Comparison of ENCODE assay signal across 15 cellular contexts in genomic region chr16:68000024-68000423, GRCh38. TPM values are rescaled to one million over a fixed set of nuclear protein-coding genes. Genes with fewer than 3 reads are reported as not detected.
DNase-seq lines count a peak whose midpoint lies in the region; ATAC-seq, FAIRE-seq and TF ChIP-seq lines count a peak whose summit lies in the region.
"Had no signal": no experiment of that assay in that cellular context is flagged by ENCODE, and none has a peak within 500 bp of the region (broad histone marks: within the 10 kb centered on the region; RNA-seq: fewer than 3 reads in every experiment).

No MANE protein-coding gene starts in this region.

- CTCF ChIA-PET in K562 (lab: Yijun Ruan, JAX; ENCODE audit: low intra/inter-chr PET ratio) = no interaction called here

- ATAC-seq in K562 = peak; percentile 32
- no peak for ATAC-seq in GM19463 (IDR thresholded peaks at IDR 0.05; ENCODE audit: unreplicated experiment)
- ATAC-seq in HG03108 (IDR thresholded peaks at IDR 0.05; ENCODE audit: unreplicated experiment) = no peak

- H3K79me2 ChIP-seq in K562 (ENCODE audit: control insufficient read depth, insufficient read depth, low read length) = no peaks in the 10 kb centered on the region

- FAIRE-seq in K562 (lab: Jason Lieb, UNC) = no peak
- FAIRE-seq: GM18507, HTR-8/SVneo had no signal

- no peak for TF ChIP-seq RAD21 in K562 (CRISPR knock-in tag; conservative IDR thresholded peaks at IDR 0.05 in 1 of 2, IDR thresholded peaks at IDR 0.05 in 1 of 2)

- POLR2A ChIA-PET in K562 (lab: Yijun Ruan, JAX) = interaction anchor here (0.5 to 1.0 kb wide), 6 partner anchors 12 to 48 kb away, joined by 3 read pairs; partner anchors contain the start of genes DDX28 and DUS2

- H3K27me3 ChIP-seq in K562 (ENCODE audit: control insufficient read depth in 2 of 2, insufficient read depth in 2 of 2, low read length in 2 of 2) (no peaks in the 10 kb centered on the region), muscle layer of colon (ENCODE audit: control insufficient read depth in 1 of 2, insufficient read depth in 2 of 2, low read length in 2 of 2) (no peaks in the 10 kb centered on the region)

- no peak for TF ChIP-seq EP300 in K562 (IDR thresholded peaks at IDR 0.05; ENCODE audit: low read length)

- peak overlapping the region; percentile 40; the same call in 1 of the 2 replicates for H3K4me2 ChIP-seq in K562 (ENCODE audit: insufficient read depth, low read length)

- no TSS peak for BruUV-seq in K562 (replicated peaks; lab: Mats Ljungman, UMichigan)

- H3K4me3 ChIP-seq in K562 (no peak overlapping the region), muscle layer of colon (ENCODE audit: low read depth in 1 of 2, low read length in 2 of 2) (no peak overlapping the region)

- WGBS in K562 (ENCODE audit: insufficient coverage, low coverage, missing lambda C conversion rate) = 44% methylated on average over 3 of the region's 3 CpGs

- DNase-seq in CD1c-positive myeloid dendritic cell (ENCODE audit: extremely low spot score) (peak; percentile 71), MV-4-11 (lab: John Stamatoyannopoulos, UW) (peak; percentile 28), K562 (ENCODE audit: extremely low read depth in 1 of 4, low spot score in 3 of 4) (no peak), anterior cingulate cortex (lab: John Stamatoyannopoulos, UW) (no peak)
- no peak for DNase-seq in activated CD4-positive, CD25-positive, alpha-beta regulatory T cell treated with anti-CD3 and anti-CD28 coated beads, Interleukin-2, amount 50 U/mL, for 72 hours
- DNase-seq: foreskin melanocyte, HCEC 1CT, NCI-H524 had no signal

- peak overlapping the region; percentile 73; the same call in 1 of the 2 replicates for H2AFZ ChIP-seq in K562 (ENCODE audit: low read depth, low read length)

- no peak for TF ChIP-seq POLR2A in K562 (conservative IDR thresholded peaks at IDR 0.05)

- intact Hi-C loops in K562 (cut with micrococcal nuclease) = no loop called here

- no peaks in the 10 kb centered on the region for H3K9me1 ChIP-seq in K562 (ENCODE audit: control insufficient read depth, insufficient read depth, low read length)

- no peaks in the 10 kb centered on the region for H4K20me1 ChIP-seq in K562 (replicated peaks; ENCODE audit: control insufficient read depth, insufficient read depth, low read length)

- in situ Hi-C loops in K562 (cut with MboI) = no loop called here

- H3K9me3 ChIP-seq in K562 (replicated peaks; ENCODE audit: control insufficient read depth, insufficient read depth, low read depth, low read length) (no peaks in the 10 kb centered on the region), muscle layer of colon (ENCODE audit: low read length) (no peaks in the 10 kb centered on the region)

- TF ChIP-seq CTCF in K562 (IDR thresholded peaks at IDR 0.05 in 2 of 3, conservative IDR thresholded peaks at IDR 0.05 in 1 of 3; ENCODE audit: insufficient read depth in 2 of 3, low read depth in 1 of 3, low read length in 3 of 3) = no peak

- H3K9ac ChIP-seq in K562 (ENCODE audit: insufficient read depth in 1 of 2, low read depth in 2 of 2, low read length in 2 of 2) (no peak overlapping the region), muscle layer of colon (ENCODE audit: low read length) (no peak overlapping the region)

- H3K36me3 ChIP-seq in K562 (ENCODE audit: control insufficient read depth, insufficient read depth, low read length) = no peaks in the 10 kb centered on the region
- H3K36me3 ChIP-seq in muscle layer of colon (ENCODE audit: insufficient read depth, low read length) = no peaks in the 10 kb centered on the region

- H3K4me1 ChIP-seq in K562 (replicated peaks in 1 of 2; ENCODE audit: control insufficient read depth in 2 of 2, insufficient read depth in 2 of 2, low read length in 2 of 2) = peaks cover 16 to 19% of the 10 kb centered on the region in 2 experiments
- H3K4me1 ChIP-seq in muscle layer of colon (ENCODE audit: insufficient read depth, low read length) = no peaks in the 10 kb centered on the region

- H3K27ac ChIP-seq in K562 (ENCODE audit: extremely low read depth, low read depth, low read length) = 0 out of 3 replicates have a peak overlapping the region, but pooled peaks have one; percentile 35
- peak overlapping the region; percentile 10 for H3K27ac ChIP-seq in muscle layer of colon (ENCODE audit: low read depth, low read length)
- H3K27ac ChIP-seq: VCaP had no signal

RNA-seq across cellular contexts. Expression of gene DPEP2, which starts 0.7 kb away (rescaled TPM):
- total RNA-seq in K562 (2011; cell fraction: chromatin; rRNA removed; ENCODE audit: low replicate concordance) = 2.4 and 7.0 TPM in 2 replicates
- total RNA-seq in K562 (2011; cell fraction: nucleolus; rRNA removed) = 3.7 and 4.3 TPM in 2 replicates
- 3.2 and 4.1 TPM in 2 replicates for total RNA-seq in K562 (2011; cell fraction: nucleoplasm; rRNA removed)
- total RNA-seq in K562 (2014; rRNA removed) (0.14 and 1.3 TPM in 2 replicates), K562 (2014; rRNA removed; fragmentation: Illumina TruSeq; extraction: Trizol) (0.18 and 0.35 TPM in 2 replicates), K562 (2015; rRNA removed; fragmentation: Illumina TruSeq; extraction: Trizol) (0.49 and 0.76 TPM in 2 replicates), K562 (2021) (0.85 and 1.2 TPM in 2 replicates)
- polyA plus RNA-seq in K562 (2011; rRNA removed) (0.81 and 1.6 TPM in 2 replicates), K562 (2014; fragmentation: Illumina TruSeq; extraction: Trizol) (0.70 and 1.00 TPM in 2 replicates), K562 (2014; fragmentation: Nextera tagmentation; extraction: Ambion mirVana) (under 1 TPM; 0.24 to 0.38 TPM), K562 (2014; rRNA removed) (0.36 and 0.81 TPM in 2 replicates)
- 1.5 and 3.0 TPM in 2 replicates for polyA plus RNA-seq in K562 (2011; cell fraction: cytosol; rRNA removed)
- polyA plus RNA-seq in K562 (2011; cell fraction: nucleus; rRNA removed) = 3.3 and 4.5 TPM in 2 replicates
- 1.7 and 6.2 TPM in 2 replicates for polyA plus RNA-seq in K562 (2012)
- polyA minus RNA-seq in K562 (2011; rRNA and poly(A)+ RNA removed) = 0.95 and 1.2 TPM in 2 replicates
- polyA minus RNA-seq in K562 (2011; cell fraction: cytosol; rRNA and poly(A)+ RNA removed) = not detected in 2 replicates
- polyA minus RNA-seq in K562 (2011; cell fraction: nucleus; rRNA and poly(A)+ RNA removed) = 1.1 and 2.0 TPM in 2 replicates
- total RNA-seq: neural crest cell had no signal

RNA-seq across cellular contexts. Expression of gene DPEP2NB, which starts 15.7 kb away (rescaled TPM):
- not detected in 2 replicates for total RNA-seq in K562 (2011; cell fraction: chromatin; rRNA removed; ENCODE audit: low replicate concordance)
- total RNA-seq in K562 (2011; cell fraction: nucleolus; rRNA removed) = not detected in 2 replicates
- not detected in 2 replicates for total RNA-seq in K562 (2011; cell fraction: nucleoplasm; rRNA removed)
- total RNA-seq in K562 (2014; rRNA removed) (not detected in 2 replicates), K562 (2014; rRNA removed; fragmentation: Illumina TruSeq; extraction: Trizol) (not detected in 2 replicates), K562 (2015; rRNA removed; fragmentation: Illumina TruSeq; extraction: Trizol) (not detected in 2 replicates), K562 (2021) (not detected in 2 replicates)
- polyA plus RNA-seq in K562 (2011; rRNA removed) (not detected in 2 replicates), K562 (2014; fragmentation: Illumina TruSeq; extraction: Trizol) (not detected in 2 replicates), K562 (2014; fragmentation: Nextera tagmentation; extraction: Ambion mirVana) (not detected), K562 (2014; rRNA removed) (not detected in 2 replicates)
- polyA plus RNA-seq in K562 (2011; cell fraction: cytosol; rRNA removed) = not detected in 2 replicates
- polyA plus RNA-seq in K562 (2011; cell fraction: nucleus; rRNA removed) = not detected in 2 replicates
- 0.07 TPM in 1 of 2 replicates, not detected in the other for polyA plus RNA-seq in K562 (2012)
- polyA minus RNA-seq in K562 (2011; rRNA and poly(A)+ RNA removed) = not detected in 2 replicates
- not detected in 2 replicates for polyA minus RNA-seq in K562 (2011; cell fraction: cytosol; rRNA and poly(A)+ RNA removed)
- not detected in 2 replicates for polyA minus RNA-seq in K562 (2011; cell fraction: nucleus; rRNA and poly(A)+ RNA removed)
- total RNA-seq: neural crest cell had no signal

RNA-seq across cellular contexts. Expression of gene DPEP3, which starts 19.7 kb away (rescaled TPM):
- not detected in 2 replicates for total RNA-seq in K562 (2011; cell fraction: chromatin; rRNA removed; ENCODE audit: low replicate concordance)
- not detected in 2 replicates for total RNA-seq in K562 (2011; cell fraction: nucleolus; rRNA removed)
- not detected in 2 replicates for total RNA-seq in K562 (2011; cell fraction: nucleoplasm; rRNA removed)
- total RNA-seq in K562 (2014; rRNA removed) = not detected in 2 replicates
- not detected in 2 replicates for total RNA-seq in K562 (2014; rRNA removed; fragmentation: Illumina TruSeq; extraction: Trizol)
- not detected in 2 replicates for total RNA-seq in K562 (2015; rRNA removed; fragmentation: Illumina TruSeq; extraction: Trizol)
- total RNA-seq in K562 (2021) = not detected in 2 replicates
- not detected in 2 replicates for polyA plus RNA-seq in K562 (2011; rRNA removed)
- 0.06 TPM in 1 of 2 replicates, not detected in the other for polyA plus RNA-seq in K562 (2011; cell fraction: cytosol; rRNA removed)
- polyA plus RNA-seq in K562 (2011; cell fraction: nucleus; rRNA removed) = 0.07 TPM in 1 of 2 replicates, not detected in the other
- not detected in 2 replicates for polyA plus RNA-seq in K562 (2012)
- not detected in 2 replicates for polyA plus RNA-seq in K562 (2014; fragmentation: Illumina TruSeq; extraction: Trizol)
- not detected for polyA plus RNA-seq in K562 (2014; fragmentation: Nextera tagmentation; extraction: Ambion mirVana)
- polyA plus RNA-seq in K562 (2014; rRNA removed) = not detected in 2 replicates
- polyA minus RNA-seq in K562 (2011; rRNA and poly(A)+ RNA removed) = not detected in 2 replicates
- not detected in 2 replicates for polyA minus RNA-seq in K562 (2011; cell fraction: cytosol; rRNA and poly(A)+ RNA removed)
- not detected in 2 replicates for polyA minus RNA-seq in K562 (2011; cell fraction: nucleus; rRNA and poly(A)+ RNA removed)
- total RNA-seq: neural crest cell had no signal

RNA-seq across cellular contexts. Expression of gene DDX28, which starts 23.0 kb away (rescaled TPM):
- 9.9 and 32.8 TPM in 2 replicates for total RNA-seq in K562 (2011; cell fraction: chromatin; rRNA removed; ENCODE audit: low replicate concordance)
- total RNA-seq in K562 (2011; cell fraction: nucleolus; rRNA removed) = 32.9 and 43.2 TPM in 2 replicates
- total RNA-seq in K562 (2011; cell fraction: nucleoplasm; rRNA removed) = 15.0 and 22.7 TPM in 2 replicates
- 21.1 and 27.1 TPM in 2 replicates for total RNA-seq in K562 (2014; rRNA removed)
- total RNA-seq in K562 (2014; rRNA removed; fragmentation: Illumina TruSeq; extraction: Trizol) = 13.0 and 13.1 TPM in 2 replicates
- 15.9 and 16.3 TPM in 2 replicates for total RNA-seq in K562 (2015; rRNA removed; fragmentation: Illumina TruSeq; extraction: Trizol)
- 22.5 and 24.5 TPM in 2 replicates for total RNA-seq in K562 (2021)
- polyA plus RNA-seq in K562 (2011; rRNA removed) = 17.6 and 21.9 TPM in 2 replicates
- polyA plus RNA-seq in K562 (2011; cell fraction: cytosol; rRNA removed) = 17.2 and 40.7 TPM in 2 replicates
- polyA plus RNA-seq in K562 (2011; cell fraction: nucleus; rRNA removed) = 12.1 and 14.4 TPM in 2 replicates
- polyA plus RNA-seq in K562 (2012) = 13.7 and 14.7 TPM in 2 replicates
- polyA plus RNA-seq in K562 (2014; fragmentation: Illumina TruSeq; extraction: Trizol) = 13.7 and 15.5 TPM in 2 replicates
- 1 to 10 TPM; 2.8 to 3.5 TPM for polyA plus RNA-seq in K562 (2014; fragmentation: Nextera tagmentation; extraction: Ambion mirVana)
- polyA plus RNA-seq in K562 (2014; rRNA removed) = 24.5 and 28.7 TPM in 2 replicates
- polyA minus RNA-seq in K562 (2011; rRNA and poly(A)+ RNA removed) = 14.8 and 17.9 TPM in 2 replicates
- 7.6 and 12.9 TPM in 2 replicates for polyA minus RNA-seq in K562 (2011; cell fraction: cytosol; rRNA and poly(A)+ RNA removed)
- 15.3 and 25.1 TPM in 2 replicates for polyA minus RNA-seq in K562 (2011; cell fraction: nucleus; rRNA and poly(A)+ RNA removed)

RNA-seq across cellular contexts. Expression of gene DUS2, which starts 23.1 kb away (rescaled TPM):
- 74.9 and 112 TPM in 2 replicates for total RNA-seq in K562 (2011; cell fraction: chromatin; rRNA removed; ENCODE audit: low replicate concordance)
- 54.5 and 61.7 TPM in 2 replicates for total RNA-seq in K562 (2011; cell fraction: nucleolus; rRNA removed)
- total RNA-seq in K562 (2011; cell fraction: nucleoplasm; rRNA removed) = 68.8 and 69.1 TPM in 2 replicates
- total RNA-seq in K562 (2014; rRNA removed) = 22.3 and 22.5 TPM in 2 replicates
- 17.8 and 20.9 TPM in 2 replicates for total RNA-seq in K562 (2014; rRNA removed; fragmentation: Illumina TruSeq; extraction: Trizol)
- total RNA-seq in K562 (2015; rRNA removed; fragmentation: Illumina TruSeq; extraction: Trizol) = 21.5 and 22.5 TPM in 2 replicates
- total RNA-seq in K562 (2021) = 21.7 and 25.6 TPM in 2 replicates
- 13.0 and 16.3 TPM in 2 replicates for polyA plus RNA-seq in K562 (2011; rRNA removed)
- 16.5 and 19.6 TPM in 2 replicates for polyA plus RNA-seq in K562 (2011; cell fraction: cytosol; rRNA removed)
- 68.4 and 74.9 TPM in 2 replicates for polyA plus RNA-seq in K562 (2011; cell fraction: nucleus; rRNA removed)
- 11.7 and 12.5 TPM in 2 replicates for polyA plus RNA-seq in K562 (2012)
- polyA plus RNA-seq in K562 (2014; fragmentation: Illumina TruSeq; extraction: Trizol) = 19.4 and 20.6 TPM in 2 replicates
- polyA plus RNA-seq in K562 (2014; fragmentation: Nextera tagmentation; extraction: Ambion mirVana) = 1 to 10 TPM; 5.8 to 9.3 TPM
- polyA plus RNA-seq in K562 (2014; rRNA removed) = 13.3 and 15.1 TPM in 2 replicates
- polyA minus RNA-seq in K562 (2011; rRNA and poly(A)+ RNA removed) = 32.9 and 41.8 TPM in 2 replicates
- 10.8 and 20.7 TPM in 2 replicates for polyA minus RNA-seq in K562 (2011; cell fraction: cytosol; rRNA and poly(A)+ RNA removed)
- polyA minus RNA-seq in K562 (2011; cell fraction: nucleus; rRNA and poly(A)+ RNA removed) = 27.3 and 35.1 TPM in 2 replicates

Comparison
In these comparisons a context has a peak if more than half of its experiments do, and no peak if none do; other contexts are left out.
1. DNase-seq: peak in CD1c-positive myeloid dendritic cell (single experiment) and MV-4-11 (single experiment); none in K562 (0 of 4), anterior cingulate cortex (0 of 58) and activated CD4-positive, CD25-positive, alpha-beta regulatory T cell treated with anti-CD3 and anti-CD28 coated beads, Interleukin-2, amount 50 U/mL, for 72 hours (single experiment).